Comparison of ENCODE assay signal across 11 cellular contexts in the genomic region with DNA sequence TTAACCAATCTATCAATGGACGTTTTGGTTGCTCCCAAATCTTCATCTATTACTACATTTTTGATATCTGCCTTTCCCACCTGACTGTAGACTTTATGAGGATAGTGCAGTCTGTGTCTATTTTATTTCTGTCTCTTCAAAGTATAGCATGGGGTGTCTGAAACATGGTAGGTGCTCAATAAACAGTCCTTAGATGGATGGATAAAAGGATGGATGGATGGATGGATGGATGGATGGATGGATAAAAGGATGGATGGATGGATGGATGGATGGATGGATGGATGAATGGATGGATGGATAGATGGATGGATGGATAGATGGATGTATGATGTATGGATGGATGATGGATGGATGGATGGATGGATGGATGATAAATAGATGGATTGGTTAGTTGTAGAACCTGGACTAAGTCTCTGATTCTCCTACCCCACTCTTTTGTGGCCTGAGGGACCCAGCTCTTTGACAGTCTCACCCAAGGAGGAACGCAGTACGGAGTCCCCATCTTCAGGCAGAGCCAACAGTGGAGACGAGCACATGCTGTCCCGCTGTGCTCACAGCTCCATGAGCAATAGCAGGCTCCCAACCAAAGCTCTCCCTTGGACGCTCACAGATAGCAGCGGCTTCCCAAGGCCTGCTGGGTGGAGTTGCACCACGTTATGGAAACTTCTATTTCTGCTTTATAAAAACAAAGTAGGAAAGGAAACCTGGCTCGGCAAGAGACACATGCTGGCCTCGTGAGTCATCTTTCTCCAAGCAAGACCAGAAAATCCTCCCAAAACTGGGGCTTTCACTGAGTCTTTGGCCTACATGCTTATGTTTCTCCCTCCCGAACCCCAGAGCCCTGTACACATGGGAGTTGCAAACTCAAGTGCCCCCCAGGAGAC.
DNase-seq lines count a peak whose midpoint lies in the region; ATAC-seq and TF ChIP-seq lines count a peak whose summit lies in the region.
"Had no signal": no experiment of that assay in that cellular context is flagged by ENCODE, and none has a peak within 500 bp of the region (broad histone marks: within the 10 kb centered on the region; RNA-seq: fewer than 3 reads in every experiment).

No MANE protein-coding gene starts in this region.

- H2AFZ ChIP-seq in IMR-90 (replicated peaks; ENCODE audit: low read length, poor library complexity): no peak overlapping the region

- H3K23ac ChIP-seq in IMR-90 (ENCODE audit: low read depth, low read length): no peak overlapping the region

- intact Hi-C loops in IMR-90 (cut with micrococcal nuclease): loop anchor here (5.0 kb wide), 2 partner anchors 697 to 902 kb away; partner anchors contain the start of gene MN1
- intact Hi-C loops in colonic mucosa (cut with DNase I): no loop called here
- intact Hi-C loops in tibial artery (cut with DNase I; ENCODE audit: low total_unique reads): loop anchor here (5.0 to 10.0 kb wide), 2 partner anchors 107 to 211 kb away; no protein-coding TSS in a partner anchor

- DNase-seq in IMR-90 (peak; percentile 86), colonic mucosa (peak; percentile 38), lung microvascular endothelial cell (ENCODE audit: low read depth in 2 of 2) (peak; percentile 70 to 88), tibial artery (peak; percentile 91 to 95), UCSD-AML1 (lab: John Stamatoyannopoulos, UW; ENCODE audit: unreplicated experiment) (no peak), NCI-H2107 treated with DMSO at 0.1 percent for 48 hours (lab: John Stamatoyannopoulos, UW; ENCODE audit: unreplicated experiment) (no peak), NCI-H510A treated with DMSO at 0.1 percent for 48 hours (lab: John Stamatoyannopoulos, UW) (no peak)
- DNase-seq: activated T-cell treated with anti-CD3 and anti-CD28 coated beads for 4 hours; effector CD4-positive, alpha-beta T cell had no signal

- WGBS in IMR-90 (ENCODE audit: extremely low coverage in 2 of 2, insufficient read length in 1 of 2), 2 experiments: 0% methylated on average over 1 of the region's 11 CpGs; no CpG with 5 or more reads in 1 of the 2 experiments

- no peak overlapping the region for H2AK5ac ChIP-seq in IMR-90 (ENCODE audit: low read depth, low read length)

- H3K9me1 ChIP-seq in IMR-90 (ENCODE audit: insufficient read depth, low read length): peaks cover 13% of the 10 kb centered on the region

- 0 out of 2 replicates have a peak overlapping the region, but pooled peaks have one; percentile 3 for H3K4ac ChIP-seq in IMR-90 (ENCODE audit: low read depth, low read length)

- H2BK20ac ChIP-seq in IMR-90 (ENCODE audit: low read depth, low read length): 0 out of 2 replicates have a peak overlapping the region, but pooled peaks have one; percentile 15

- H3K27ac ChIP-seq in IMR-90 (ENCODE audit: insufficient read depth, low read length) (0 out of 2 replicates have a peak overlapping the region, but pooled peaks have one; percentile 51), colonic mucosa (no peak overlapping the region), tibial artery (peak overlapping the region; percentile 76 to 79)

- peak; percentile 64 for ATAC-seq in IMR-90 (ENCODE audit: low read depth)
- no peak for ATAC-seq in HG02588 (IDR thresholded peaks at IDR 0.05; ENCODE audit: unreplicated experiment)
- ATAC-seq: left colon had no signal

- H3K4me3 ChIP-seq in IMR-90 (ENCODE audit: insufficient read depth, low read depth, low read length) (no peak overlapping the region), colonic mucosa (no peak overlapping the region), tibial artery (no peak overlapping the region)

- 0 out of 2 replicates have a peak, but pooled peaks have one; percentile 9 for TF ChIP-seq RAD21 in IMR-90 (IDR thresholded peaks at IDR 0.05; ENCODE audit: low read length)

- no peaks in the 10 kb centered on the region for H3K79me1 ChIP-seq in IMR-90 (ENCODE audit: low read depth in 1 of 2, low read length in 2 of 2)

- no peak overlapping the region for H2BK5ac ChIP-seq in IMR-90 (ENCODE audit: low read depth, low read length, poor library complexity, severe bottlenecking)

- TF ChIP-seq POLR2A in IMR-90 (IDR thresholded peaks at IDR 0.05; ENCODE audit: low read depth, low read length): no peak

- no peak overlapping the region for H2AK9ac ChIP-seq in IMR-90 (replicated peaks; ENCODE audit: low read depth, low read length, poor library complexity)

- BruUV-seq in IMR-90 (replicated peaks; lab: Mats Ljungman, UMichigan): no TSS peak

- H3K36me3 ChIP-seq in IMR-90 (ENCODE audit: control insufficient read depth, insufficient read depth, low read length) (no peaks in the 10 kb centered on the region), colonic mucosa (no peaks in the 10 kb centered on the region), tibial artery (no peaks in the 10 kb centered on the region)

- H4K91ac ChIP-seq in IMR-90 (ENCODE audit: insufficient read depth, low read depth, low read length): no peak overlapping the region

- peak overlapping the region; percentile 38 for H2BK120ac ChIP-seq in IMR-90 (ENCODE audit: low read depth, low read length)

- no peak overlapping the region for H3K56ac ChIP-seq in IMR-90 (ENCODE audit: extremely low read depth, insufficient read depth, low read length)

- TF ChIP-seq CTCF in IMR-90 (conservative IDR thresholded peaks at IDR 0.05; ENCODE audit: low read depth, low read length) (no peak), colonic mucosa (IDR thresholded peaks at IDR 0.05) (no peak), tibial artery (IDR thresholded peaks at IDR 0.05) (no peak)

- POLR2A ChIA-PET in IMR-90 (lab: Charles Lee; ENCODE audit: unreplicated experiment): no interaction called here

- no peak overlapping the region for H3K18ac ChIP-seq in IMR-90 (ENCODE audit: low read depth, low read length)

- H3K4me2 ChIP-seq in IMR-90 (ENCODE audit: low read depth, low read length): no peak overlapping the region

- H4K20me1 ChIP-seq in IMR-90 (ENCODE audit: insufficient read depth, low read length): peaks cover 3% of the 10 kb centered on the region; the same call in 1 of the 2 replicates

- H3K27me3 ChIP-seq in IMR-90 (ENCODE audit: control insufficient read depth, insufficient read depth, low read length): peaks cover 24% of the 10 kb centered on the region
- H3K27me3 ChIP-seq in colonic mucosa: no peaks in the 10 kb centered on the region
- no peaks in the 10 kb centered on the region for H3K27me3 ChIP-seq in tibial artery

- H3K9me3 ChIP-seq in IMR-90 (ENCODE audit: control insufficient read depth, insufficient read depth, low read length): no peaks in the 10 kb centered on the region
- no peaks in the 10 kb centered on the region for H3K9me3 ChIP-seq in colonic mucosa
- H3K9me3 ChIP-seq in tibial artery: no peaks in the 10 kb centered on the region

- peaks cover 6% of the 10 kb centered on the region for H3K4me1 ChIP-seq in IMR-90 (ENCODE audit: control insufficient read depth, insufficient read depth, low read length)
- no peaks in the 10 kb centered on the region for H3K4me1 ChIP-seq in colonic mucosa
- peaks cover 0 to 90% (median 57%) of the 10 kb centered on the region in 4 donors for H3K4me1 ChIP-seq in tibial artery

- H3K9ac ChIP-seq in IMR-90 (ENCODE audit: low read depth, low read length): no peak overlapping the region
- no peak overlapping the region for H3K9ac ChIP-seq in colonic mucosa (ENCODE audit: low read depth in 2 of 2, low read length in 2 of 2)

- in situ Hi-C loops in IMR-90 (cut with MboI; ENCODE audit: low sequenced_read_pairs): no loop called here

- H4K5ac ChIP-seq in IMR-90 (ENCODE audit: low read depth, low read length): no peak overlapping the region

- peak overlapping the region in 1 of 2 experiments; percentile 6; a peak in 1 of 4 replicates for H4K8ac ChIP-seq in IMR-90 (ENCODE audit: low read depth in 2 of 2, low read length in 2 of 2)

- dilution Hi-C loops in IMR-90 (cut with HindIII; ENCODE audit: low sequenced_read_pairs, unreplicated experiment): no loop called here

- no peak overlapping the region for H3K14ac ChIP-seq in IMR-90 (replicated peaks; ENCODE audit: low read depth, low read length)

- H2BK15ac ChIP-seq in IMR-90 (ENCODE audit: low read depth, low read length): peak overlapping the region; percentile 4; the same call in 1 of the 3 replicates

- CTCF ChIA-PET in IMR-90 (lab: Yijun Ruan, JAX): no interaction called here

TF ChIP-seq in IMR-90, 13 proteins besides CTCF, POLR2A, EP300 and RAD21 (continues in another document):
- TF ChIP-seq ELK1 (IDR thresholded peaks at IDR 0.05; ENCODE audit: borderline replicate concordance, low read depth, low read length): no peak
- TF ChIP-seq CHD1 (IDR thresholded peaks at IDR 0.05; ENCODE audit: low read depth, low read length): no peak
- TF ChIP-seq RCOR1 (IDR thresholded peaks at IDR 0.05; ENCODE audit: insufficient replicate concordance, low read length): no peak
- 0 out of 2 replicates have a peak, but pooled peaks have one; percentile 52 for TF ChIP-seq MXI1 (IDR thresholded peaks at IDR 0.05; ENCODE audit: borderline replicate concordance, low read depth, low read length)
- TF ChIP-seq USF2 (IDR thresholded peaks at IDR 0.05; ENCODE audit: low read depth, low read length): peak; percentile 23; the same call in 1 of the 2 replicates
- no peak for TF ChIP-seq NFE2L2 (IDR thresholded peaks at IDR 0.05; ENCODE audit: low read depth, low read length)
- TF ChIP-seq FOS (IDR thresholded peaks at IDR 0.05; ENCODE audit: low read depth, low read length): no peak; the same call in 1 of the 2 replicates
- no peak for TF ChIP-seq RFX5 (IDR thresholded peaks at IDR 0.05; ENCODE audit: low read depth, low read length)
- no peak for TF ChIP-seq MAZ (IDR thresholded peaks at IDR 0.05; ENCODE audit: borderline replicate concordance, low read depth, low read length)
- TF ChIP-seq SMC3 (IDR thresholded peaks at IDR 0.05; ENCODE audit: low read depth, low read length): no peak
- TF ChIP-seq MAFK (IDR thresholded peaks at IDR 0.05; ENCODE audit: low read depth, low read length): no peak
- TF ChIP-seq BHLHE40 (IDR thresholded peaks at IDR 0.05; ENCODE audit: low read depth, low read length): no peak

Comparison
In these comparisons a context has a peak if more than half of its experiments do, and no peak if none do; other contexts are left out.
1. DNase-seq: peak in IMR-90 (single experiment), colonic mucosa (single experiment), lung microvascular endothelial cell (2 of 2) and tibial artery (2 of 2); none in UCSD-AML1 (single experiment), NCI-H2107 treated with DMSO at 0.1 percent for 48 hours (single experiment) and NCI-H510A treated with DMSO at 0.1 percent for 48 hours (single experiment).